14 cellular contexts compared by ENCODE assay signal in genomic region chr6:54847799-54848597, GRCh38. TPM values are rescaled to one million over a fixed set of nuclear protein-coding genes. Genes with fewer than 3 reads are reported as not detected.
DNase-seq lines count a peak whose midpoint lies in the region; ATAC-seq and TF ChIP-seq lines count a peak whose summit lies in the region.
"Had no signal": no experiment of that assay in that cellular context is flagged by ENCODE, and none has a peak within 500 bp of the region (broad histone marks: within the 10 kb centered on the region; RNA-seq: fewer than 3 reads in every experiment).

No MANE protein-coding gene starts in this region.

- no peaks in the 10 kb centered on the region for H3K36me3 Mint-ChIP-seq in CD8-positive, alpha-beta T cell

- H3K27ac Mint-ChIP-seq in CD8-positive, alpha-beta T cell = no peak overlapping the region
- H3K27ac Mint-ChIP-seq: activated B cell treated with CpG ODN at 0.5 μM for 24 hours; activated naive CD4-positive, alpha-beta T cell treated with anti-CD3 and anti-CD28 coated beads for 36 hours had no signal

- H3K9me3 ChIP-seq in thymus (ENCODE audit: control insufficient read depth) = peaks cover 1% of the 10 kb centered on the region
- no peaks in the 10 kb centered on the region for H3K9me3 ChIP-seq in CD8-positive, alpha-beta T cell (ENCODE audit: low read length)

- no peaks in the 10 kb centered on the region for H3K36me3 ChIP-seq in thymus (ENCODE audit: control insufficient read depth, insufficient read depth)
- H3K36me3 ChIP-seq in CD8-positive, alpha-beta T cell (ENCODE audit: insufficient read depth, low read length) = no peaks in the 10 kb centered on the region

- intact Hi-C loops in CD8-positive, alpha-beta T cell (cut with DNase I, micrococcal nuclease) = no loop called here

- H3K27ac ChIP-seq in thymus (ENCODE audit: low read depth) = peak overlapping the region; percentile 36
- no peak overlapping the region for H3K27ac ChIP-seq in CD8-positive, alpha-beta T cell (ENCODE audit: low read depth, low read length)
- H3K27ac ChIP-seq: 22Rv1 had no signal

- H3K27me3 Mint-ChIP-seq in CD8-positive, alpha-beta T cell (ENCODE audit: low read depth) = peaks cover 19% of the 10 kb centered on the region

- ATAC-seq in HG02623 (IDR thresholded peaks at IDR 0.05; ENCODE audit: unreplicated experiment) = no peak
- no peak for ATAC-seq in GM21786 (IDR thresholded peaks at IDR 0.05; ENCODE audit: unreplicated experiment)
- no peak for ATAC-seq in CD8-positive, alpha-beta T cell

- POLR2A ChIA-PET in CD8-positive, alpha-beta T cell (lab: Charles Lee) = no interaction called here

- WGBS in thymus = 88% methylated on average over 9 of the region's 9 CpGs

- DNase-seq in DMS53 (lab: John Stamatoyannopoulos, UW) = peak; percentile 4
- no peak for DNase-seq in DMS53 treated with DMSO at 0.1 percent for 48 hours (lab: John Stamatoyannopoulos, UW; ENCODE audit: unreplicated experiment)
- peak; percentile 43 for DNase-seq in amniotic stem cell (lab: John Stamatoyannopoulos, UW)
- peak; percentile 53 for DNase-seq in iris pigment epithelial cell (ENCODE audit: low read depth)
- DNase-seq in CD8-positive, alpha-beta T cell = no peak
- DNase-seq: activated B cell treated with CpG ODN at 0.5 μM for 24 hours; activated naive CD4-positive, alpha-beta T cell treated with anti-CD3 and anti-CD28 coated beads for 36 hours; NCI-H1092 had no signal

- no peak for TF ChIP-seq CTCF in CD8-positive, alpha-beta T cell (IDR thresholded peaks at IDR 0.05)

- no peaks in the 10 kb centered on the region for H3K4me1 ChIP-seq in thymus (ENCODE audit: control insufficient read depth, insufficient read depth, low read length)
- no peaks in the 10 kb centered on the region for H3K4me1 ChIP-seq in CD8-positive, alpha-beta T cell (ENCODE audit: insufficient read depth, low read length)

- H3K4me1 Mint-ChIP-seq in CD8-positive, alpha-beta T cell (ENCODE audit: low read depth) = no peaks in the 10 kb centered on the region
- H3K4me1 Mint-ChIP-seq: activated B cell treated with CpG ODN at 0.5 μM for 24 hours had no signal

- CTCF ChIA-PET in CD8-positive, alpha-beta T cell (lab: Charles Lee) = no interaction called here

- H3K4me3 ChIP-seq in thymus (ENCODE audit: low read length) = no peak overlapping the region
- H3K4me3 ChIP-seq in CD8-positive, alpha-beta T cell (ENCODE audit: low read depth, low read length) = no peak overlapping the region

- no peak overlapping the region for H3K4me3 Mint-ChIP-seq in CD8-positive, alpha-beta T cell
- H3K4me3 Mint-ChIP-seq: activated B cell treated with CpG ODN at 0.5 μM for 24 hours; activated naive CD4-positive, alpha-beta T cell treated with anti-CD3 and anti-CD28 coated beads for 36 hours had no signal

- H3K9me3 Mint-ChIP-seq in CD8-positive, alpha-beta T cell = peaks cover 7% of the 10 kb centered on the region

- peaks cover 12% of the 10 kb centered on the region for H3K27me3 ChIP-seq in thymus (ENCODE audit: control insufficient read depth, insufficient read depth)
- H3K27me3 ChIP-seq in CD8-positive, alpha-beta T cell (ENCODE audit: insufficient read depth, low read length) = no peaks in the 10 kb centered on the region

RNA-seq across cellular contexts. Expression of gene FAM83B, which starts 1.4 kb away (rescaled TPM):
- polyA plus RNA-seq in thymus = 2.0 TPM
- not detected for total RNA-seq in CD8-positive, alpha-beta T cell
- total RNA-seq: activated B cell treated with CpG ODN at 0.5 μM for 24 hours; activated naive CD4-positive, alpha-beta T cell treated with anti-CD3 and anti-CD28 coated beads for 36 hours; lung microvascular endothelial cell; subcutaneous adipose tissue had no signal

Comparison
In these comparisons a context has a peak if more than half of its experiments do, and no peak if none do; other contexts are left out.
1. DNase-seq: peak in DMS53 (single experiment), amniotic stem cell (single experiment) and iris pigment epithelial cell (single experiment); none in DMS53 treated with DMSO at 0.1 percent for 48 hours (single experiment) and CD8-positive, alpha-beta T cell (0 of 7).